Comparison of ENCODE assay signal across 23 cellular contexts in the genomic region with DNA sequence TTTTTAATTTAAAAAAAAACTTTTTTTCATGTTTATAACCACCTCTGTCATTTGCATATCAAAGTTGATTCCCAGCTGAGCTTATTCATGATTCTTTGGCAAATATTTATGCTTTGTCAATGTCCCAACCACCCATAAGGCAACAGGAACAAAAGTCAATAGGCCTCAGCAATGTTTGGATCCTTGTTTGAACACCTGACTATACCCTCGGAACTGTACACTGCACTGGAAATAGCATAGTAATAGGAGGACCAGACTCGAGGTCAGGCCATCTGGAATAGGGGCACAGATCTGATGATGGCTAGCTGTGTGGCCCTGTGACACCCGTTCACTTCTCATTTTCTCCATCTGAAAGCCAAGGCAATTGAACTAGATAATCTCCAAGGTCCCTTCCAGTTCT.
DNase-seq lines count a peak whose midpoint lies in the region; ATAC-seq and TF ChIP-seq lines count a peak whose summit lies in the region.
"Had no signal": no experiment of that assay in that cellular context is flagged by ENCODE, and none has a peak within 500 bp of the region (broad histone marks: within the 10 kb centered on the region; RNA-seq: fewer than 3 reads in every experiment).

No MANE protein-coding gene starts in this region.

- peaks cover 0 to under 1% (median 0%) of the 10 kb centered on the region in 8 donors for H3K9me3 Mint-ChIP-seq in CD4-positive, alpha-beta memory T cell
- no peaks in the 10 kb centered on the region for H3K9me3 Mint-ChIP-seq in stimulated activated memory B cell treated with anti-CD40 and anti-IgM and Interleukin-4, amounts not matched to agents 10 μg/mL and 1 μg/mL and 100 μg/mL, for 72 hours
- H3K9me3 Mint-ChIP-seq: activated CD4-positive, alpha-beta T cell treated with anti-CD3 and anti-CD28 coated beads, Interleukin-2, amount 10 ng/mL, durations not matched to agents 24 days and 14 days; natural killer cell treated with Interleukin-12 subunit alpha and Interleukin-12 subunit beta and Interleukin-15 and Interleukin-18, amount 100 ng/mL, for 72 hours had no signal

- no peaks in the 10 kb centered on the region for H3K27me3 ChIP-seq in body of pancreas
- no peaks in the 10 kb centered on the region for H3K27me3 ChIP-seq in CD4-positive, alpha-beta memory T cell (ENCODE audit: insufficient read depth, low read length)
- H3K27me3 ChIP-seq in sigmoid colon, result no peaks in the 10 kb centered on the region
- H3K27me3 ChIP-seq: breast epithelium had no signal

- H3K27me3 Mint-ChIP-seq in CD4-positive, alpha-beta memory T cell, result no peaks in the 10 kb centered on the region
- H3K27me3 Mint-ChIP-seq in stimulated activated memory B cell treated with anti-CD40 and anti-IgM and Interleukin-4, amounts not matched to agents 10 μg/mL and 1 μg/mL and 100 μg/mL, for 72 hours, result no peaks in the 10 kb centered on the region
- H3K27me3 Mint-ChIP-seq: natural killer cell treated with Interleukin-12 subunit alpha and Interleukin-12 subunit beta and Interleukin-15 and Interleukin-18, amount 100 ng/mL, for 72 hours had no signal

- H3K4me3 ChIP-seq in LNCaP clone FGC (ENCODE audit: low read depth, low read length) (no peak overlapping the region), body of pancreas (no peak overlapping the region), sigmoid colon (no peak overlapping the region)
- H3K4me3 ChIP-seq in CD4-positive, alpha-beta memory T cell (ENCODE audit: low read length in 2 of 2), result no peak overlapping the region
- H3K4me3 ChIP-seq: breast epithelium, coronary artery, psoas muscle, smooth muscle cell had no signal

- TF ChIP-seq POLR2A in body of pancreas (IDR thresholded peaks at IDR 0.05) (no peak), sigmoid colon (IDR thresholded peaks at IDR 0.05) (no peak)

- no peak overlapping the region for H3K4me3 Mint-ChIP-seq in CD4-positive, alpha-beta memory T cell
- no peak overlapping the region for H3K4me3 Mint-ChIP-seq in stimulated activated memory B cell treated with anti-CD40 and anti-IgM and Interleukin-4, amounts not matched to agents 10 μg/mL and 1 μg/mL and 100 μg/mL, for 72 hours
- H3K4me3 Mint-ChIP-seq: activated CD4-positive, alpha-beta T cell treated with anti-CD3 and anti-CD28 coated beads, Interleukin-2, amount 10 ng/mL, durations not matched to agents 24 days and 14 days; natural killer cell treated with Interleukin-12 subunit alpha and Interleukin-12 subunit beta and Interleukin-15 and Interleukin-18, amount 100 ng/mL, for 72 hours had no signal

- H3K36me3 Mint-ChIP-seq in CD4-positive, alpha-beta memory T cell, result no peaks in the 10 kb centered on the region
- no peaks in the 10 kb centered on the region for H3K36me3 Mint-ChIP-seq in stimulated activated memory B cell treated with anti-CD40 and anti-IgM and Interleukin-4, amounts not matched to agents 10 μg/mL and 1 μg/mL and 100 μg/mL, for 72 hours
- H3K36me3 Mint-ChIP-seq: CD8-positive, alpha-beta memory T cell; natural killer cell treated with Interleukin-12 subunit alpha and Interleukin-12 subunit beta and Interleukin-15 and Interleukin-18, amount 100 ng/mL, for 72 hours had no signal

- no peaks in the 10 kb centered on the region for H3K9me3 ChIP-seq in body of pancreas
- no peaks in the 10 kb centered on the region for H3K9me3 ChIP-seq in CD4-positive, alpha-beta memory T cell (ENCODE audit: control insufficient read depth in 1 of 2, low read length in 2 of 2)
- no peaks in the 10 kb centered on the region for H3K9me3 ChIP-seq in sigmoid colon
- H3K9me3 ChIP-seq: breast epithelium, psoas muscle had no signal

- H3K4me1 ChIP-seq in body of pancreas (no peaks in the 10 kb centered on the region), sigmoid colon (no peaks in the 10 kb centered on the region)
- H3K4me1 ChIP-seq in CD4-positive, alpha-beta memory T cell (ENCODE audit: insufficient read depth, low read length), result no peaks in the 10 kb centered on the region
- H3K4me1 ChIP-seq: breast epithelium, psoas muscle had no signal

- H3K4me1 Mint-ChIP-seq in CD4-positive, alpha-beta memory T cell, result no peaks in the 10 kb centered on the region
- H3K4me1 Mint-ChIP-seq in stimulated activated memory B cell treated with anti-CD40 and anti-IgM and Interleukin-4, amounts not matched to agents 10 μg/mL and 1 μg/mL and 100 μg/mL, for 72 hours, result no peaks in the 10 kb centered on the region
- H3K4me1 Mint-ChIP-seq: activated CD4-positive, alpha-beta T cell treated with anti-CD3 and anti-CD28 coated beads, Interleukin-2, amount 10 ng/mL, durations not matched to agents 24 days and 14 days; CD8-positive, alpha-beta memory T cell had no signal

- CTCF ChIA-PET in CD4-positive, alpha-beta memory T cell (lab: Charles Lee; ENCODE audit: partially characterized antibody), result no interaction called here

- TF ChIP-seq CTCF in LNCaP clone FGC (IDR thresholded peaks at IDR 0.05; ENCODE audit: control insufficient read depth, extremely low read depth, insufficient read depth) (no peak), body of pancreas (IDR thresholded peaks at IDR 0.05) (no peak), sigmoid colon (IDR thresholded peaks at IDR 0.05) (no peak)

- TF ChIP-seq EP300 in sigmoid colon (IDR thresholded peaks at IDR 0.05), result no peak

- no peak overlapping the region for H3K27ac ChIP-seq in body of pancreas
- no peak overlapping the region for H3K27ac ChIP-seq in CD4-positive, alpha-beta memory T cell (ENCODE audit: low read depth, low read length)
- no peak overlapping the region for H3K27ac ChIP-seq in sigmoid colon
- H3K27ac ChIP-seq: breast epithelium, coronary artery, psoas muscle had no signal

- no peak overlapping the region for H3K27ac Mint-ChIP-seq in CD4-positive, alpha-beta memory T cell
- H3K27ac Mint-ChIP-seq in stimulated activated memory B cell treated with anti-CD40 and anti-IgM and Interleukin-4, amounts not matched to agents 10 μg/mL and 1 μg/mL and 100 μg/mL, for 72 hours, result no peak overlapping the region
- H3K27ac Mint-ChIP-seq: activated CD4-positive, alpha-beta T cell treated with anti-CD3 and anti-CD28 coated beads, Interleukin-2, amount 10 ng/mL, durations not matched to agents 24 days and 14 days; CD8-positive, alpha-beta memory T cell; natural killer cell treated with Interleukin-12 subunit alpha and Interleukin-12 subunit beta and Interleukin-15 and Interleukin-18, amount 100 ng/mL, for 72 hours had no signal

- 16 to 22% methylated on average over 3 of the region's 3 CpGs for WGBS in body of pancreas, 2 donors
- WGBS in sigmoid colon, 2 donors, result 42 to 70% methylated on average over 3 of the region's 3 CpGs

- intact Hi-C loops in body of pancreas (cut with DNase I) (no loop called here), sigmoid colon (cut with DNase I) (loop anchor here (10.0 kb wide), 1 partner anchor 787 kb away; no protein-coding TSS in a partner anchor)
- intact Hi-C loops in CD4-positive, alpha-beta memory T cell (cut with micrococcal nuclease), result no loop called here

- POLR2A ChIA-PET in CD4-positive, alpha-beta memory T cell (lab: Charles Lee; ENCODE audit: partially characterized antibody), result no interaction called here

- DNase-seq in COLO668 (lab: John Stamatoyannopoulos, UW; ENCODE audit: unreplicated experiment), result peak; percentile 39
- peak; percentile 17 for DNase-seq in LNCaP clone FGC (ENCODE audit: low read depth)
- peak; percentile 84 for DNase-seq in NCI-H345 treated with DMSO at 0.1 percent for 48 hours (lab: John Stamatoyannopoulos, UW; ENCODE audit: unreplicated experiment)
- no peak for DNase-seq in body of pancreas
- DNase-seq in CD4-positive, alpha-beta memory T cell, result no peak
- DNase-seq in sigmoid colon, result no peak
- DNase-seq: activated CD4-positive, alpha-beta T cell treated with anti-CD3 and anti-CD28 coated beads, Interleukin-2, amount 10 ng/mL, durations not matched to agents 24 days and 14 days; activated effector memory CD4-positive, alpha-beta T cell treated with Interleukin-2 at 50 U/mL for 16 hours; CD8-positive, alpha-beta memory T cell; EL; glutamatergic neuron; Kasumi-1; psoas muscle; stimulated activated CD4-positive, alpha-beta T cell treated with anti-CD3 and anti-CD28 coated beads, Interleukin-4, amount 100 ng/mL, for 24 hours; substantia nigra; SW 1271 had no signal

- ATAC-seq in body of pancreas, result peak; percentile 38
- no peak for ATAC-seq in stimulated activated memory B cell treated with anti-CD40 and anti-IgM and Interleukin-4, amounts not matched to agents 10 μg/mL and 1 μg/mL and 100 μg/mL, for 72 hours
- ATAC-seq in HG03378 (IDR thresholded peaks at IDR 0.05; ENCODE audit: unreplicated experiment), result no peak
- ATAC-seq: left lobe of liver; natural killer cell treated with Interleukin-12 subunit alpha and Interleukin-12 subunit beta and Interleukin-15 and Interleukin-18, amount 100 ng/mL, for 72 hours; psoas muscle had no signal

- no peaks in the 10 kb centered on the region for H3K36me3 ChIP-seq in body of pancreas (replicated peaks in 1 of 2; ENCODE audit: insufficient read depth in 1 of 2, low read depth in 2 of 2)
- no peaks in the 10 kb centered on the region for H3K36me3 ChIP-seq in CD4-positive, alpha-beta memory T cell (ENCODE audit: insufficient read depth, low read length)
- H3K36me3 ChIP-seq in sigmoid colon, result no peaks in the 10 kb centered on the region
- H3K36me3 ChIP-seq: breast epithelium had no signal

Comparison
In these comparisons a context has a peak if more than half of its experiments do, and no peak if none do; other contexts are left out.
1. DNase-seq: peak in COLO668 (single experiment), LNCaP clone FGC (single experiment) and NCI-H345 treated with DMSO at 0.1 percent for 48 hours (single experiment); none in body of pancreas (0 of 4), CD4-positive, alpha-beta memory T cell (0 of 5) and sigmoid colon (single experiment).